8 cellular contexts compared by ENCODE assay signal in the genomic region with DNA sequence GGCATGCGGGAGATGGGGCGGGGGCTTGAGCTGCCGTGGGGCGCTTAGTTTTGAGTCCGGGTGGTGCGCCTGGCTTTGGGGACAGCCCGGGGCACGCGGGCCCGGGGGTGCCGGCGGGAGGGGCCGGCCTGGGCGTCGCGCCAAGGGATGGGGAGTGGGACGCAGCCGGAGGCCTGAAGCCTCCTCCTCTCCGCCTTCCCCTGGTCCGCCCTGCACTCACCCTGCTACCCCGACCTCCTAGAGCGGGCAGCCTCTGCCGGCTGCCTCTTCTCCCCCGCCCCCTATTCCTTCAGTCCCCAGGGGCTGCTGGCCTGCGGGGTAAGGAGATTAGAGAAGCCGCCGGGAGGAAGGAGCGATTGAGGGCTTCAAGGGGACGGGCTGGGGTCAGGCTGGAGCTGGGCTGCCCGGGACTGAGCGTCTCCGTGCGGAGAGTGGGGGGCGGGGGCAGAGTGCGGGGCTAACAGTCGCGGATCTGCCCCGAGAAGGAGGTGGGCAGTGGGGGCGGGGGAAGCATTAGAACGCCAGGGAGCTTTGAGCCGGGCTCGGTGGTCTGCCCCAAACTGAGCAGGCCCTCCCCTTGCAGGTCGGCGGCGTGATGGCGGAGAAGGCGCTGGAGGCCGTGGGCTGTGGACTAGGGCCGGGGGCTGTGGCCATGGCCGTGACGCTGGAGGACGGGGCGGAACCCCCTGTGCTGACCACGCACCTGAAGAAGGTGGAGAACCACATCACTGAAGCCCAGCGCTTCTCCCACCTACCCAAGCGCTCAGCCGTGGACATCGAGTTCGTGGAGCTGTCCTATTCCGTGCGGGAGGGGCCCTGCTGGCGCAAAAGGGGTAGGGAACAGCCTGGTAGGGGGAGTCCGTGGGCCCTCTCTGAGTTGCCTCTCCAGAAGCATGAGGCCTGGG. TPM values are rescaled to one million over a fixed set of nuclear protein-coding genes. Genes with fewer than 3 reads are reported as not detected.
A peak's percentile ranks its signal among the peaks of the same experiment; 100 is the strongest.
DNase-seq lines count a peak whose midpoint lies in the region; ATAC-seq and TF ChIP-seq lines count a peak whose summit lies in the region.

No MANE protein-coding gene starts in this region.

- peak overlapping the region; percentile 68 to 85 for H3K4me3 Mint-ChIP-seq in H9

- H2BK5ac ChIP-seq in H9 (ENCODE audit: insufficient read length, low read length) = no peak overlapping the region

- no peaks in the 10 kb centered on the region; the same call in 1 of the 2 replicates for H3K4me1 ChIP-seq in H9 (ENCODE audit: insufficient read depth, low read length)
- peaks cover 0 to 13% of the 10 kb centered on the region in 2 experiments; a peak in 1 of 4 replicates for H3K4me1 ChIP-seq in SK-N-SH (ENCODE audit: control insufficient read depth in 1 of 2, insufficient read depth in 2 of 2, low read depth in 1 of 2, low read length in 1 of 2)
- peaks cover 0 to 21% (median 7%) of the 10 kb centered on the region in 12 donors for H3K4me1 ChIP-seq in heart left ventricle
- peaks cover 0 to 20% (median 17%) of the 10 kb centered on the region in 4 donors for H3K4me1 ChIP-seq in sigmoid colon

- DNase-seq in H9 = peak; percentile 39
- DNase-seq in SK-N-SH = peak; percentile 82
- no peak for DNase-seq in heart left ventricle
- no peak for DNase-seq in sigmoid colon
- DNase-seq in dermis blood vessel endothelial cell = no peak

- H2AFZ ChIP-seq in H9 (ENCODE audit: low read length) (no peak overlapping the region), SK-N-SH (ENCODE audit: low read depth) (peak overlapping the region; percentile 90)

- H3K27me3 ChIP-seq in H9 (ENCODE audit: insufficient read depth, low read length) (peaks cover 20% of the 10 kb centered on the region), SK-N-SH (ENCODE audit: insufficient read depth) (no peaks in the 10 kb centered on the region), heart left ventricle (peaks cover 0 to 47% (median 0%) of the 10 kb centered on the region in 9 donors), sigmoid colon (peaks cover 2 to 50% (median 26%) of the 10 kb centered on the region in 3 donors)

- no peak for TF ChIP-seq RAD21 in SK-N-SH (IDR thresholded peaks at IDR 0.05; ENCODE audit: low read length)

- H2BK12ac ChIP-seq in H9 (ENCODE audit: insufficient read length, low read depth, low read length) = no peak overlapping the region

- no peak overlapping the region for H2AK5ac ChIP-seq in H9 (ENCODE audit: insufficient read length, low read length)

- no peak overlapping the region for H2BK20ac ChIP-seq in H9 (ENCODE audit: low read depth, low read length, poor library complexity, severe bottlenecking)

- TF ChIP-seq POLR2A in heart left ventricle (IDR thresholded peaks at IDR 0.05) (no peak), sigmoid colon (IDR thresholded peaks at IDR 0.05) (no peak)

- POLR2A ChIA-PET in SK-N-SH (lab: Yijun Ruan, JAX) = interaction anchor here (1.0 kb wide), 1 partner anchor 9 kb away, joined by 3 read pairs; no protein-coding TSS in a partner anchor

- H2BK15ac ChIP-seq in H9 (ENCODE audit: low read depth, low read length) = no peak overlapping the region

- peak overlapping the region; percentile 9 for H3K9ac ChIP-seq in H9 (ENCODE audit: extremely low read depth, insufficient read length, low read length)
- H3K9ac ChIP-seq in SK-N-SH = peak overlapping the region; percentile 49; the same call in 1 of the 2 replicates

- no peaks in the 10 kb centered on the region for H3K79me2 ChIP-seq in H9 (ENCODE audit: insufficient read depth, low read length)
- H3K79me2 ChIP-seq in SK-N-SH (ENCODE audit: insufficient read depth) = no peaks in the 10 kb centered on the region

- no peak overlapping the region for H2BK120ac ChIP-seq in H9 (ENCODE audit: low read depth, low read length, poor library complexity, severe bottlenecking)

- H3K27ac Mint-ChIP-seq in H9 = no peak overlapping the region

- TF ChIP-seq EP300 in SK-N-SH (IDR thresholded peaks at IDR 0.05; ENCODE audit: borderline replicate concordance in 1 of 2, low read depth in 1 of 2, low read length in 1 of 2) = no peak
- TF ChIP-seq EP300 in sigmoid colon (IDR thresholded peaks at IDR 0.05) = no peak

- intact Hi-C loops in heart left ventricle (cut with DNase I) (loop anchor here in 7 of 10 donors (5.0 to 10.0 kb wide), 6 partner anchors 43 to 328 kb away; partner anchors contain the start of genes MCAM (in 1 of the 7) and RNF26 (in 1 of the 7)), sigmoid colon (cut with DNase I) (no loop called here)

- no peaks in the 10 kb centered on the region for H3K79me1 ChIP-seq in H9 (ENCODE audit: insufficient read depth, low read depth, low read length, poor library complexity, severe bottlenecking)

- H3K36me3 ChIP-seq in SK-N-SH (replicated peaks in 1 of 2; ENCODE audit: control insufficient read depth in 1 of 2, insufficient read depth in 2 of 2, low read length in 1 of 2) (no peaks in the 10 kb centered on the region), heart left ventricle (no peaks in the 10 kb centered on the region), sigmoid colon (no peaks in the 10 kb centered on the region)

- H3K36me3 Mint-ChIP-seq in H9 (ENCODE audit: insufficient read depth in 1 of 3, low read depth in 3 of 3) = no peaks in the 10 kb centered on the region; a peak in 2 of 7 replicates

- H3K23ac ChIP-seq in H9 (ENCODE audit: insufficient read length, low read depth, low read length) = no peak overlapping the region

- H3K9me2 ChIP-seq in SK-N-SH = no peaks in the 10 kb centered on the region

- H3K27ac ChIP-seq in H9 (ENCODE audit: insufficient read length, low read depth, low read length) (no peak overlapping the region), SK-N-SH (ENCODE audit: low read depth in 2 of 2, low read length in 1 of 2) (no peak overlapping the region), heart left ventricle (no peak overlapping the region), sigmoid colon (peak overlapping the region in 1 of 4 donors; percentile 34)

- H3K56ac ChIP-seq in H9 (ENCODE audit: insufficient read length, low read depth, low read length) = no peak overlapping the region

- no peak overlapping the region for H3K4ac ChIP-seq in H9 (ENCODE audit: low read depth, low read length)

- H3K9me3 Mint-ChIP-seq in H9 = no peaks in the 10 kb centered on the region

- peaks cover 80% of the 10 kb centered on the region for H3K27me3 Mint-ChIP-seq in H9 (ENCODE audit: low read depth)

- H3K4me1 Mint-ChIP-seq in H9 = peaks cover 21 to 35% of the 10 kb centered on the region in 2 experiments

- no peaks in the 10 kb centered on the region for H3K9me3 ChIP-seq in H9 (ENCODE audit: control insufficient read depth, low read depth, low read length)
- no peaks in the 10 kb centered on the region for H3K9me3 ChIP-seq in SK-N-SH
- no peaks in the 10 kb centered on the region for H3K9me3 ChIP-seq in heart left ventricle
- no peaks in the 10 kb centered on the region for H3K9me3 ChIP-seq in sigmoid colon

- H4K91ac ChIP-seq in H9 (ENCODE audit: insufficient read length, low read depth, low read length) = no peak overlapping the region

- no CpG with 5 or more reads among the region's 63 CpGs for WGBS in H9 (ENCODE audit: extremely low coverage, insufficient read length, low lambda C conversion rate)
- WGBS in SK-N-SH (ENCODE audit: low lambda C conversion rate) = 47% methylated on average over 31 of the region's 63 CpGs
- 19 to 42% (median 25%) methylated on average over 31 to 63 of the region's 63 CpGs for WGBS in heart left ventricle, 4 donors
- 13 to 15% methylated on average over 63 of the region's 63 CpGs for WGBS in sigmoid colon, 2 donors

- CTCF ChIA-PET in SK-N-SH (lab: Yijun Ruan, JAX) = interaction anchor here (0.8 to 8.9 kb wide), 11 partner anchors 8 to 174 kb away, joined by 3 to 48 read pairs (median 4); partner anchors contain the start of genes DPAGT1 and NLRX1

- H3T11ph ChIP-seq in H9 (ENCODE audit: low read length) = no peak overlapping the region

- H4K8ac ChIP-seq in H9 (replicated peaks; ENCODE audit: insufficient read length, low read depth, low read length) = no peak overlapping the region

- peaks cover 16% of the 10 kb centered on the region for H3K23me2 ChIP-seq in H9 (ENCODE audit: insufficient read length, low read depth, low read length, poor library complexity, severe bottlenecking)

- H4K5ac ChIP-seq in H9 (ENCODE audit: insufficient read length, low read depth, low read length) = no peak overlapping the region

- H3F3A ChIP-seq in SK-N-SH (replicated peaks; ENCODE audit: insufficient read depth) = no peaks in the 10 kb centered on the region

- H3K18ac ChIP-seq in H9 (ENCODE audit: insufficient read length, low read depth, low read length) = no peak overlapping the region

- H3K14ac ChIP-seq in H9 (ENCODE audit: insufficient read depth, low read length) = no peak overlapping the region; the same call in 1 of the 2 replicates

- H3K4me3 ChIP-seq in SK-N-SH (ENCODE audit: low read depth in 2 of 2, low read length in 1 of 2) (peak overlapping the region; percentile 67 to 73), heart left ventricle (peak overlapping the region; percentile 46 to 83 (median 63)), sigmoid colon (peak overlapping the region; percentile 43 to 65 (median 58))

- peak in 2 of 4 donors; percentile 10 to 35 for ATAC-seq in heart left ventricle
- no peak for ATAC-seq in GM21515 (IDR thresholded peaks at IDR 0.05; ENCODE audit: unreplicated experiment)
- ATAC-seq in HG02840 (IDR thresholded peaks at IDR 0.05; ENCODE audit: low FRiP score, unreplicated experiment) = no peak
- no peak for ATAC-seq in HG03354 (IDR thresholded peaks at IDR 0.05; ENCODE audit: poor library complexity, severe bottlenecking, unreplicated experiment)

- no peak for TF ChIP-seq CTCF in H9 (conservative IDR thresholded peaks at IDR 0.05)
- no peak for TF ChIP-seq CTCF in SK-N-SH (IDR thresholded peaks at IDR 0.05)
- TF ChIP-seq CTCF in heart left ventricle (IDR thresholded peaks at IDR 0.05) = no peak
- no peak for TF ChIP-seq CTCF in sigmoid colon (IDR thresholded peaks at IDR 0.05)

- H4K20me1 ChIP-seq in H9 (ENCODE audit: control insufficient read depth, insufficient read depth, insufficient read length) = no peaks in the 10 kb centered on the region
- H4K20me1 ChIP-seq in SK-N-SH (ENCODE audit: insufficient read depth) = no peaks in the 10 kb centered on the region

- H3K4me2 ChIP-seq in H9 (ENCODE audit: insufficient read depth, insufficient read length, low read length) (peak overlapping the region; percentile 83), SK-N-SH (peak overlapping the region; percentile 91)

RNA-seq across cellular contexts. Expression of gene ABCG4, which starts 0.8 kb away (rescaled TPM):
- total RNA-seq in H9 (2021) = 0.68 and 1.2 TPM in 2 replicates
- 0.50 and 0.72 TPM in 2 replicates for polyA plus RNA-seq in SK-N-SH (2012; rRNA removed)
- 0.27 and 0.38 TPM in 2 replicates for polyA plus RNA-seq in SK-N-SH (2012; cell fraction: cytosol; rRNA removed)
- polyA plus RNA-seq in SK-N-SH (2012; cell fraction: nucleus; rRNA removed) = 2.5 and 3.0 TPM in 2 replicates
- total RNA-seq in heart left ventricle = 1 to 10 TPM in 4 of 9 donors, under 1 TPM in 5; 0.38 to 2.1 (median 0.98) TPM
- polyA plus RNA-seq in heart left ventricle = 1 to 10 TPM in 1 of 2 donors, under 1 TPM in 1; 0.25 to 1.1 TPM
- under 1 TPM in 3 of 4 donors, not detected in 1; under 0.01 to 0.55 (median 0.27) TPM for total RNA-seq in sigmoid colon
- polyA plus RNA-seq in sigmoid colon = under 1 TPM in 2 of 3 donors, not detected in 1; under 0.01 to 0.26 TPM
- total RNA-seq in dermis blood vessel endothelial cell = 0.05 and 0.17 TPM in 2 replicates

RNA-seq across cellular contexts. Expression of gene NLRX1, which starts 18.9 kb away (rescaled TPM):
- 17.2 and 18.2 TPM in 2 replicates for total RNA-seq in H9 (2021)
- 13.7 and 13.8 TPM in 2 replicates for polyA plus RNA-seq in SK-N-SH (2012; rRNA removed)
- polyA plus RNA-seq in SK-N-SH (2012; cell fraction: cytosol; rRNA removed) = 4.3 and 8.4 TPM in 2 replicates
- polyA plus RNA-seq in SK-N-SH (2012; cell fraction: nucleus; rRNA removed) = 18.5 and 18.6 TPM in 2 replicates
- total RNA-seq in heart left ventricle = 10 to 100 TPM; 19.7 to 47.0 (median 30.7) TPM
- polyA plus RNA-seq in heart left ventricle = 10 to 100 TPM; 10.6 to 13.7 TPM
- 10 to 100 TPM; 10.7 to 21.9 (median 12.6) TPM for total RNA-seq in sigmoid colon
- 1 to 10 TPM; 3.9 to 9.3 (median 4.2) TPM for polyA plus RNA-seq in sigmoid colon
- total RNA-seq in dermis blood vessel endothelial cell = 18.4 and 22.0 TPM in 2 replicates

RNA-seq across cellular contexts. Expression of gene HINFP, which starts 28.2 kb away (rescaled TPM):
- total RNA-seq in H9 (2021) = 42.1 and 42.4 TPM in 2 replicates
- polyA plus RNA-seq in SK-N-SH (2012; rRNA removed) = 21.8 and 36.1 TPM in 2 replicates
- polyA plus RNA-seq in SK-N-SH (2012; cell fraction: cytosol; rRNA removed) = 10.6 and 14.6 TPM in 2 replicates
- 113 and 143 TPM in 2 replicates for polyA plus RNA-seq in SK-N-SH (2012; cell fraction: nucleus; rRNA removed)
- total RNA-seq in heart left ventricle = 10 to 100 TPM in 7 of 9 donors, 1 to 10 TPM in 2; 9.4 to 16.3 (median 12.8) TPM
- polyA plus RNA-seq in heart left ventricle = 10 to 100 TPM; 10.8 to 12.9 TPM
- 10 to 100 TPM; 15.0 to 33.0 (median 21.2) TPM for total RNA-seq in sigmoid colon
- 10 to 100 TPM; 12.0 to 23.2 (median 20.1) TPM for polyA plus RNA-seq in sigmoid colon
- 14.8 and 19.2 TPM in 2 replicates for total RNA-seq in dermis blood vessel endothelial cell

RNA-seq across cellular contexts. Expression of gene NHERF4, which starts 35.7 kb away (rescaled TPM):
- total RNA-seq in H9 (2021) (0.39 TPM in 1 of 2 replicates, not detected in the other), heart left ventricle (1 to 10 TPM in 1 of 9 donors, not detected in 8; 3.7 TPM), sigmoid colon (1 to 10 TPM in 1 of 4 donors, not detected in 3; 1.8 TPM), dermis blood vessel endothelial cell (not detected in 2 replicates)
- polyA plus RNA-seq in SK-N-SH (2012; rRNA removed) (not detected in 2 replicates), heart left ventricle (not detected), sigmoid colon (10 to 100 TPM; 25.8 to 48.1 (median 37.7) TPM)
- not detected in 2 replicates for polyA plus RNA-seq in SK-N-SH (2012; cell fraction: cytosol; rRNA removed)
- 0.05 and 0.17 TPM in 2 replicates for polyA plus RNA-seq in SK-N-SH (2012; cell fraction: nucleus; rRNA removed)

RNA-seq across cellular contexts. Expression of gene C2CD2L, which starts 42.5 kb away (rescaled TPM):
- total RNA-seq in H9 (2021) (5.5 and 5.6 TPM in 2 replicates), heart left ventricle (10 to 100 TPM in 5 of 9 donors, 1 to 10 TPM in 4; 7.1 to 18.3 (median 11.2) TPM), sigmoid colon (1 to 10 TPM; 5.3 to 8.0 (median 5.8) TPM), dermis blood vessel endothelial cell (2.2 and 5.6 TPM in 2 replicates)
- polyA plus RNA-seq in SK-N-SH (2012; rRNA removed) (7.6 and 8.6 TPM in 2 replicates), heart left ventricle (10 to 100 TPM in 1 of 2 donors, 1 to 10 TPM in 1; 6.6 to 17.7 TPM), sigmoid colon (10 to 100 TPM in 1 of 3 donors, 1 to 10 TPM in 2; 6.0 to 22.6 (median 7.6) TPM)
- 3.5 and 5.3 TPM in 2 replicates for polyA plus RNA-seq in SK-N-SH (2012; cell fraction: cytosol; rRNA removed)
- 27.1 and 27.9 TPM in 2 replicates for polyA plus RNA-seq in SK-N-SH (2012; cell fraction: nucleus; rRNA removed)

Comparison
In these comparisons a context has a peak if more than half of its experiments do, and no peak if none do; other contexts are left out.
1. DNase-seq: peak in H9 (single experiment) and SK-N-SH (single experiment); none in heart left ventricle (0 of 5), sigmoid colon (single experiment) and dermis blood vessel endothelial cell (single experiment).
2. Peak in every context shown above with its lines, with median percentiles within 50 percentile points of each other: H3K4me3 ChIP-seq.